15 cellular contexts compared by ENCODE assay signal in genomic region chr4:5750052-5750950, GRCh38. TPM values are rescaled to one million over a fixed set of nuclear protein-coding genes. Genes with fewer than 3 reads are reported as not detected.
DNase-seq lines count a peak whose midpoint lies in the region; ATAC-seq and TF ChIP-seq lines count a peak whose summit lies in the region.
"Had no signal": no experiment of that assay in that cellular context is flagged by ENCODE, and none has a peak within 500 bp of the region (broad histone marks: within the 10 kb centered on the region; RNA-seq: fewer than 3 reads in every experiment).

No MANE protein-coding gene starts in this region.

- H3K36me3 ChIP-seq in RWPE2 (ENCODE audit: low read depth), result peaks cover 63% of the 10 kb centered on the region
- H3K36me3 ChIP-seq in fibroblast of lung (ENCODE audit: control insufficient read depth, insufficient read depth, low read length), result peaks cover 19% of the 10 kb centered on the region

- H3K4me1 ChIP-seq in RWPE2 (ENCODE audit: insufficient read depth, poor library complexity, severe bottlenecking), result peaks cover 57% of the 10 kb centered on the region
- peaks cover 19% of the 10 kb centered on the region for H3K4me1 ChIP-seq in fibroblast of lung (ENCODE audit: control insufficient read depth, extremely low read depth, insufficient read depth, low read length)
- H3K4me1 ChIP-seq: breast epithelium had no signal

- H3K27ac ChIP-seq in RWPE2 (ENCODE audit: poor library complexity, severe bottlenecking) (peak overlapping the region; percentile 84), fibroblast of lung (ENCODE audit: insufficient read depth, low read length) (peak overlapping the region; percentile 40)
- H3K27ac ChIP-seq: breast epithelium, epithelial cell of prostate had no signal

- no peaks in the 10 kb centered on the region for H3K27me3 ChIP-seq in RWPE2 (ENCODE audit: insufficient read depth, poor library complexity, severe bottlenecking)
- no peaks in the 10 kb centered on the region for H3K27me3 ChIP-seq in fibroblast of lung (ENCODE audit: control insufficient read depth, insufficient read depth, low read length)
- H3K27me3 ChIP-seq: breast epithelium had no signal

- H3K9me3 ChIP-seq in RWPE2 (ENCODE audit: severe bottlenecking) (no peaks in the 10 kb centered on the region), fibroblast of lung (ENCODE audit: control insufficient read depth, insufficient read depth, low read depth, low read length) (no peaks in the 10 kb centered on the region)
- H3K9me3 ChIP-seq: breast epithelium had no signal

- ATAC-seq in RWPE2 (ENCODE audit: low read depth) (peak; percentile 22; the same call in 1 of the 3 replicates), omental fat pad (ENCODE audit: low FRiP score) (no peak), HG03565 (IDR thresholded peaks at IDR 0.05; ENCODE audit: unreplicated experiment) (no peak)
- ATAC-seq: activated T-helper 17 cell treated with anti-CD3 and anti-CD28 coated beads, Interleukin-2, amount 50 U/mL, for 72 hours; stimulated activated naive CD8-positive, alpha-beta T cell treated with anti-CD3 and anti-CD28 coated beads, Interleukin-15, amount 100 ng/mL, for 72 hours had no signal

- no peak for TF ChIP-seq CTCF in RWPE2 (IDR thresholded peaks at IDR 0.05; ENCODE audit: poor library complexity, severe bottlenecking)
- no peak for TF ChIP-seq CTCF in fibroblast of lung (conservative IDR thresholded peaks at IDR 0.05 in 1 of 2, IDR thresholded peaks at IDR 0.05 in 1 of 2; ENCODE audit: low read depth in 1 of 2, low read length in 2 of 2)
- TF ChIP-seq CTCF in omental fat pad (IDR thresholded peaks at IDR 0.05), result no peak

- intact Hi-C loops in posterior vena cava (cut with DNase I), result no loop called here

- H3K4me3 ChIP-seq in RWPE2 (ENCODE audit: severe bottlenecking) (no peak overlapping the region), fibroblast of lung (replicated peaks in 1 of 4; ENCODE audit: control extremely low read depth in 1 of 4, insufficient read depth in 1 of 4, low read depth in 3 of 4, low read length in 4 of 4) (no peak overlapping the region)
- H3K4me3 ChIP-seq: breast epithelium had no signal

- no peaks in the 10 kb centered on the region for H3K79me2 ChIP-seq in fibroblast of lung (ENCODE audit: control insufficient read depth, insufficient read depth, low read length)

- no peak overlapping the region for H3K9ac ChIP-seq in fibroblast of lung (ENCODE audit: insufficient read depth, low read length)

- H2AFZ ChIP-seq in fibroblast of lung (ENCODE audit: low read length), result no peak overlapping the region

- DNase-seq in Daoy (ENCODE audit: low read depth) (peak; percentile 65), RWPE2 (ENCODE audit: low spot score) (no peak), fibroblast of lung (ENCODE audit: low read depth in 2 of 2) (peak; percentile 65 to 84), posterior vena cava (ENCODE audit: low spot score) (peak; percentile 47), mucosa of gallbladder (ENCODE audit: low spot score) (no peak), retina (no peak), omental fat pad (ENCODE audit: low spot score) (no peak)
- DNase-seq: activated CD4-positive, alpha-beta memory T cell treated with anti-CD3 and anti-CD28 coated beads for 36 hours; CD4-positive, CD25-positive, alpha-beta regulatory T cell; NCI-H1694 treated with DMSO at 0.1 percent for 48 hours; stimulated activated naive CD8-positive, alpha-beta T cell treated with anti-CD3 and anti-CD28 coated beads, Interleukin-15, amount 100 ng/mL, for 72 hours had no signal

- no peaks in the 10 kb centered on the region for H4K20me1 ChIP-seq in fibroblast of lung (ENCODE audit: control insufficient read depth, extremely low read depth, insufficient read depth, low read length)

- no peak overlapping the region for H3K4me2 ChIP-seq in fibroblast of lung (ENCODE audit: extremely low read depth, insufficient read depth, low read length)

RNA-seq across cellular contexts. Expression of gene EVC, which starts 39.3 kb away (rescaled TPM):
- total RNA-seq in Daoy (2014; rRNA removed; shearing (Covaris generic)), result 18.3 and 25.7 TPM in 2 replicates
- total RNA-seq in fibroblast of lung (24.4 and 39.0 TPM in 2 replicates), posterior vena cava (10 to 100 TPM; 25.6 to 31.7 TPM), mucosa of gallbladder (80.5 TPM), omental fat pad (10 to 100 TPM; 12.4 to 29.3 (median 17.6) TPM)
- 4.9 and 6.1 TPM in 2 replicates for polyA plus RNA-seq in fibroblast of lung
- 10.2 and 13.0 TPM in 2 replicates for polyA plus RNA-seq in fibroblast of lung (2012)
- polyA minus RNA-seq in fibroblast of lung (ENCODE audit: low replicate concordance), result 21.1 and 22.1 TPM in 2 replicates

RNA-seq across cellular contexts. Expression of gene EVC2, which starts 41.9 kb away (rescaled TPM):
- total RNA-seq in Daoy (2014; rRNA removed; shearing (Covaris generic)), result 4.4 and 6.5 TPM in 2 replicates
- total RNA-seq in fibroblast of lung (15.9 and 16.5 TPM in 2 replicates), posterior vena cava (1 to 10 TPM; 7.0 to 7.1 TPM), mucosa of gallbladder (7.1 TPM), omental fat pad (10 to 100 TPM in 3 of 4 donors, 1 to 10 TPM in 1; 4.8 to 20.2 (median 12.5) TPM)
- 1.3 and 1.4 TPM in 2 replicates for polyA plus RNA-seq in fibroblast of lung
- 3.5 and 4.1 TPM in 2 replicates for polyA plus RNA-seq in fibroblast of lung (2012)
- 2.5 and 7.8 TPM in 2 replicates for polyA minus RNA-seq in fibroblast of lung (ENCODE audit: low replicate concordance)

Comparison
In these comparisons a context has a peak if more than half of its experiments do, and no peak if none do; other contexts are left out.
1. DNase-seq: peak in Daoy (single experiment), fibroblast of lung (2 of 2) and posterior vena cava (single experiment); none in RWPE2 (single experiment), mucosa of gallbladder (single experiment), retina (single experiment) and omental fat pad (single experiment).